ENCODE assay signal across 3 cellular contexts in the genomic region with DNA sequence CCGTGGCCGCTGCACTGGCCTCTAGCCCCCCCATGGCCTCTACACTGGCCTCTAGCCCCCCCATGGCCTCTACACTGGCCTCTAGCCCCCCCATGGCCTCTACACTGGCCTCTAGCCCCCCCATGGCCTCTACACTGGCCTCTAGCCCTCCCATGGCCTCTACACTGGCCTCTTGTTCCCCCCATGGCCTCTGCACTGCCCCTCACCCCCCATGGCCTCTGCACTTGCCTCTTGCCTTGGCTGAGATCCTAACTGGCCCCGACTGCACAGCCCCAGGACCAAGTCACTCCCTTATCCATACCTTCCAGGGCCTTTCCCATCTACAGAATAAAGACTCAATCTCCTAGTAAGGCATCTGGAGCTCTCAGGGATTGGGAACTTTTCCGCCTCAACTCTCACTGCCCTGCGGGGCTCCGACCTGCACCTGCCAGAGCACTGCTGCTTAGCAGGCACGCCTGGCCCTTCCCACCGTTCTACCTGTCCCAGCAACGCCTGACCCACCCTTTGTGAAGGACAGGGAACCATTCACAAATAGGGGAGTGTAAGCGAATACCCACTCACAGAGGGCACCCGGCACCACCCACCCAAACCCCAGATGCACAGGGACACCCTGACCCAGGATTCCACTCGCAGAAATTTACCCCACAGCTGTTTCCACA.
TF ChIP-seq lines count a peak whose summit lies in the region.

No MANE protein-coding gene starts in this region.

TF ChIP-seq in A549, 52 proteins besides CTCF, POLR2A, EP300 and RAD21:
- TF ChIP-seq SMC3 (IDR thresholded peaks at IDR 0.05) = no peak
- no peak for TF ChIP-seq BCL3 (IDR thresholded peaks at IDR 0.05)
- no peak for TF ChIP-seq CEBPB (IDR thresholded peaks at IDR 0.05)
- TF ChIP-seq RFX5 (IDR thresholded peaks at IDR 0.05) = no peak
- TF ChIP-seq EHF (CRISPR knock-in tag; IDR thresholded peaks at IDR 0.05) = no peak
- TF ChIP-seq FOSB (CRISPR knock-in tag; IDR thresholded peaks at IDR 0.05) = no peak
- TF ChIP-seq MAFK (IDR thresholded peaks at IDR 0.05; ENCODE audit: partially characterized antibody) = no peak
- TF ChIP-seq NPAS2 (CRISPR knock-in tag; IDR thresholded peaks at IDR 0.05; ENCODE audit: borderline replicate concordance) = no peak

TF ChIP-seq in IMR-90, 13 proteins besides CTCF, POLR2A, EP300 and RAD21:
- TF ChIP-seq RCOR1 (IDR thresholded peaks at IDR 0.05; ENCODE audit: insufficient replicate concordance, low read length) = no peak
- TF ChIP-seq NFE2L2 (IDR thresholded peaks at IDR 0.05; ENCODE audit: low read depth, low read length) = no peak
- no peak for TF ChIP-seq MXI1 (IDR thresholded peaks at IDR 0.05; ENCODE audit: borderline replicate concordance, low read depth, low read length)

TF ChIP-seq in H1, 55 proteins besides CTCF, POLR2A, EP300 and RAD21:
- TF ChIP-seq SIX5 (IDR thresholded peaks at IDR 0.05; ENCODE audit: low read depth, low read length) (no peak), TCF12 (IDR thresholded peaks at IDR 0.05; ENCODE audit: low read depth, low read length) (no peak), MAX (IDR thresholded peaks at IDR 0.05) (no peak), YY1 (IDR thresholded peaks at IDR 0.05; ENCODE audit: low read depth, low read length) (no peak), KDM5A (IDR thresholded peaks at IDR 0.05; ENCODE audit: low read length) (no peak), SP4 (IDR thresholded peaks at IDR 0.05; ENCODE audit: low read length) (no peak), RBBP5 (IDR thresholded peaks at IDR 0.05; ENCODE audit: borderline replicate concordance, low read depth, low read length) (no peak), SAP30 (IDR thresholded peaks at IDR 0.05; ENCODE audit: insufficient read depth, insufficient replicate concordance, low read length) (no peak), SP1 (IDR thresholded peaks at IDR 0.05; ENCODE audit: low read depth, low read length) (no peak), TAF7 (optimal IDR thresholded peaks at IDR 0.05; ENCODE audit: borderline replicate concordance, low read depth, low read length) (no peak), SIN3A (conservative IDR thresholded peaks at IDR 0.05 in 1 of 2, IDR thresholded peaks at IDR 0.05 in 1 of 2; ENCODE audit: low read depth in 1 of 2, low read length in 2 of 2) (no peak), BRCA1 (IDR thresholded peaks at IDR 0.05; ENCODE audit: low read depth, low read length) (no peak), BACH1 (IDR thresholded peaks at IDR 0.05; ENCODE audit: low read length) (no peak), RFX5 (IDR thresholded peaks at IDR 0.05; ENCODE audit: borderline replicate concordance, low read depth, low read length) (no peak), CHD1 (IDR thresholded peaks at IDR 0.05; ENCODE audit: low read depth, low read length) (no peak), CBX5 (IDR thresholded peaks at IDR 0.05; ENCODE audit: low read depth, low read length) (no peak), FOSL1 (IDR thresholded peaks at IDR 0.05; ENCODE audit: insufficient read depth, low read depth, low read length) (no peak), ATF2 (IDR thresholded peaks at IDR 0.05; ENCODE audit: low read length) (no peak)
